22 cellular contexts compared by ENCODE assay signal in the genomic region with DNA sequence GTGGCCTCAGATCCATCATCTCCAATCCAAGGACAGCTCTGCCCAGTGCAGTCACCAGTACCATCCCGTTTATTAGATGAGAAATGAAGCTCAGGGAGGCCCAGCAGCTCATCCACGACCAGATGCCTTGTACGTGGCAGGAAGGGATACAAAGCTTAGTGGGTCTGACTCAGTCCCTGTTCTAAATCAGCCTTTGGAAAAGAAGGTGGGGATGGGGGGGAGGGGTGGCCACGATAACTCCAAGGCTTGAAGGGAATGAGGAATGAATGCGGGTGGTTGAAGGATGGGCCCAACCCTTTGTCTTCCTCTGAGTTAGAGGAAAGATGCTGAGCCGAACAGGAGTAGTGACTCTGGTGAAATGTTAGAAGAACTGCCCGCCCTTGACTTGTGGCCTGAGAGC. TPM values are rescaled to one million over a fixed set of nuclear protein-coding genes. Genes with fewer than 3 reads are reported as not detected.
DNase-seq lines count a peak whose midpoint lies in the region; ATAC-seq and TF ChIP-seq lines count a peak whose summit lies in the region.
"Had no signal": no experiment of that assay in that cellular context is flagged by ENCODE, and none has a peak within 500 bp of the region (broad histone marks: within the 10 kb centered on the region; RNA-seq: fewer than 3 reads in every experiment).

No MANE protein-coding gene starts in this region.

- H3K4me1 ChIP-seq in mesenchymal stem cell (ENCODE audit: control insufficient read depth, insufficient read depth, low read depth, low read length): peaks cover 28% of the 10 kb centered on the region
- peaks cover 6% of the 10 kb centered on the region for H3K4me1 ChIP-seq in foreskin keratinocyte

- H3K4me3 ChIP-seq in mesenchymal stem cell (ENCODE audit: insufficient read depth in 1 of 2, low read depth in 1 of 2, low read length in 2 of 2): no peak overlapping the region
- H3K4me3 ChIP-seq: A549, adrenal gland had no signal

- H2AK5ac ChIP-seq in mesenchymal stem cell (ENCODE audit: low read length, severe bottlenecking): peak overlapping the region; percentile 71

- no peak for TF ChIP-seq CTCF in foreskin keratinocyte (conservative IDR thresholded peaks at IDR 0.05)

- H3K27me3 ChIP-seq in mesenchymal stem cell (ENCODE audit: control insufficient read depth in 1 of 2, insufficient read depth in 1 of 2, low read length in 2 of 2): peaks cover 4 to 37% of the 10 kb centered on the region in 2 experiments
- no peaks in the 10 kb centered on the region for H3K27me3 ChIP-seq in foreskin keratinocyte
- H3K27me3 ChIP-seq: adrenal gland had no signal

- peak overlapping the region; percentile 78 to 90 for H2BK12ac ChIP-seq in mesenchymal stem cell (ENCODE audit: low read length in 2 of 2)

- 42% methylated on average over 7 of the region's 7 CpGs for WGBS in mesenchymal stem cell

- no peak overlapping the region for H3K27ac ChIP-seq in mesenchymal stem cell (ENCODE audit: low read length, poor library complexity, severe bottlenecking)
- H3K27ac ChIP-seq in foreskin keratinocyte: no peak overlapping the region
- H3K27ac ChIP-seq: adrenal gland, epithelial cell of prostate, KMS-11 had no signal

- intact Hi-C loops in Right ventricle myocardium inferior (cut with DNase I) (no loop called here), Right ventricle myocardium superior (cut with DNase I) (no loop called here)

- H3K9ac ChIP-seq in mesenchymal stem cell (ENCODE audit: low read length): no peak overlapping the region
- H3K9ac ChIP-seq: KMS-11 had no signal

- H3K36me3 ChIP-seq in mesenchymal stem cell (ENCODE audit: control insufficient read depth in 1 of 2, insufficient read depth in 2 of 2, low read depth in 1 of 2, low read length in 2 of 2): no peaks in the 10 kb centered on the region
- H3K36me3 ChIP-seq: adrenal gland had no signal

- H3K14ac ChIP-seq in mesenchymal stem cell (ENCODE audit: low read length in 2 of 2): peak overlapping the region in 1 of 2 experiments; percentile 7

- no peak overlapping the region for H2AFZ ChIP-seq in mesenchymal stem cell (ENCODE audit: low read depth, low read length)

- peak overlapping the region in 1 of 2 experiments; percentile 73 for H3K4ac ChIP-seq in mesenchymal stem cell (ENCODE audit: low read depth in 1 of 2, low read length in 2 of 2)

- peak overlapping the region in 1 of 2 experiments; percentile 50 for H3K23ac ChIP-seq in mesenchymal stem cell (ENCODE audit: low read length in 2 of 2)

- H3K79me1 ChIP-seq in mesenchymal stem cell (replicated peaks; ENCODE audit: low read length, poor library complexity, severe bottlenecking): no peaks in the 10 kb centered on the region

- H2BK5ac ChIP-seq in mesenchymal stem cell (ENCODE audit: low read depth, low read length, poor library complexity, severe bottlenecking): peak overlapping the region; percentile 5

- ATAC-seq in Right ventricle myocardium inferior: no peak
- ATAC-seq in Right ventricle myocardium superior (ENCODE audit: poor library complexity): no peak
- ATAC-seq in foreskin keratinocyte: no peak
- ATAC-seq: A549; activated T-cell treated with anti-CD3 and anti-CD28 coated beads, Interleukin-2, amount 50 U/mL, for 72 hours; left lobe of liver had no signal

- DNase-seq in Right ventricle myocardium inferior (ENCODE audit: missing footprints): peak; percentile 16
- no peak for DNase-seq in Right ventricle myocardium superior
- DNase-seq in mesenchymal stem cell: peak; percentile 16
- no peak for DNase-seq in activated CD4-positive, CD25-positive, alpha-beta regulatory T cell treated with anti-CD3 and anti-CD28 coated beads, Interleukin-2, amount 50 U/mL, for 72 hours
- DNase-seq in NCI-H2081 (lab: John Stamatoyannopoulos, UW): no peak
- no peak for DNase-seq in foreskin keratinocyte
- DNase-seq: activated CD4-positive, alpha-beta T cell treated with anti-CD3 and anti-CD28 coated beads, Interleukin-2, amount 50 U/mL, for 4 hours; activated T-cell treated with anti-CD3 and anti-CD28 coated beads, Interleukin-2, amount 50 U/mL, for 72 hours; CD4-positive, alpha-beta T cell; head of caudate nucleus; naive B cell; NCI-H1105 treated with DMSO at 0.1 percent for 48 hours; NK-92 treated with Interleukin-12 subunit alpha and Interleukin-12 subunit beta, amount 100 ng/mL, for 24 hours; retina; SIG-M5; stimulated activated CD4-positive, alpha-beta T cell treated with anti-CD3 and anti-CD28 coated beads, Interleukin-2, amount 100 ng/mL, for 24 hours; T1000 had no signal

- H3K4me2 ChIP-seq in mesenchymal stem cell (ENCODE audit: low read length, poor library complexity, severe bottlenecking): no peak overlapping the region
- H3K4me2 ChIP-seq: A549, KMS-11 had no signal

- H3K9me3 ChIP-seq in mesenchymal stem cell (ENCODE audit: control insufficient read depth, low read length): no peaks in the 10 kb centered on the region
- H3K9me3 ChIP-seq: A549, adrenal gland had no signal

- no peak overlapping the region for H2BK15ac ChIP-seq in mesenchymal stem cell (ENCODE audit: low read depth, poor library complexity, severe bottlenecking)

- H4K91ac ChIP-seq in mesenchymal stem cell (ENCODE audit: low read length): peak overlapping the region; percentile 25

- peak overlapping the region; percentile 71 for H2BK120ac ChIP-seq in mesenchymal stem cell (ENCODE audit: low read depth, low read length)

- H3K18ac ChIP-seq in mesenchymal stem cell (ENCODE audit: low read depth in 1 of 2, low read length in 2 of 2): peak overlapping the region in 1 of 2 experiments; percentile 68

- peak overlapping the region; percentile 87 for H4K8ac ChIP-seq in mesenchymal stem cell (ENCODE audit: low read length)

RNA-seq across cellular contexts. Expression of gene LLGL2, which starts 25.8 kb away (rescaled TPM):
- total RNA-seq in Right ventricle myocardium inferior (4.1 TPM), Right ventricle myocardium superior (3.6 TPM), foreskin keratinocyte (24.6 and 28.2 TPM in 2 replicates)
- polyA plus RNA-seq in mesenchymal stem cell (2013, experiment 1 of 2): 3.6 TPM
- 3.5 TPM for polyA plus RNA-seq in mesenchymal stem cell (2013, experiment 2 of 2)
- 25.7 and 26.8 TPM in 2 replicates for polyA plus RNA-seq in foreskin keratinocyte

RNA-seq across cellular contexts. Expression of gene TSEN54, which starts 34.9 kb away (rescaled TPM):
- total RNA-seq in Right ventricle myocardium inferior: 6.1 TPM
- total RNA-seq in Right ventricle myocardium superior: 5.6 TPM
- polyA plus RNA-seq in mesenchymal stem cell (2013, experiment 1 of 2): 8.4 TPM
- 9.2 TPM for polyA plus RNA-seq in mesenchymal stem cell (2013, experiment 2 of 2)
- total RNA-seq in foreskin keratinocyte: 33.6 and 36.1 TPM in 2 replicates
- 37.8 and 41.1 TPM in 2 replicates for polyA plus RNA-seq in foreskin keratinocyte

RNA-seq across cellular contexts. Expression of gene CASKIN2, which starts 35.9 kb away (rescaled TPM):
- total RNA-seq in Right ventricle myocardium inferior (39.1 TPM), Right ventricle myocardium superior (33.3 TPM), foreskin keratinocyte (11.5 and 12.0 TPM in 2 replicates)
- 6.3 TPM for polyA plus RNA-seq in mesenchymal stem cell (2013, experiment 1 of 2)
- 6.1 TPM for polyA plus RNA-seq in mesenchymal stem cell (2013, experiment 2 of 2)
- polyA plus RNA-seq in foreskin keratinocyte: 6.8 and 6.9 TPM in 2 replicates

RNA-seq across cellular contexts. Expression of gene MYO15B, which starts 36.3 kb away (rescaled TPM):
- total RNA-seq in Right ventricle myocardium inferior: 43.7 TPM
- 37.1 TPM for total RNA-seq in Right ventricle myocardium superior
- polyA plus RNA-seq in mesenchymal stem cell (2013, experiment 1 of 2): 2.6 TPM
- 2.7 TPM for polyA plus RNA-seq in mesenchymal stem cell (2013, experiment 2 of 2)
- total RNA-seq in foreskin keratinocyte: 0.67 and 0.75 TPM in 2 replicates
- polyA plus RNA-seq in foreskin keratinocyte: 0.23 and 1.00 TPM in 2 replicates

Comparison
In these comparisons a context has a peak if more than half of its experiments do, and no peak if none do; other contexts are left out.
1. DNase-seq: peak in Right ventricle myocardium inferior (single experiment) and mesenchymal stem cell (single experiment); none in Right ventricle myocardium superior (single experiment), activated CD4-positive, CD25-positive, alpha-beta regulatory T cell treated with anti-CD3 and anti-CD28 coated beads, Interleukin-2, amount 50 U/mL, for 72 hours (single experiment), NCI-H2081 (0 of 2) and foreskin keratinocyte (0 of 2).